Comparison of ENCODE assay signal across 16 cellular contexts in the genomic region with DNA sequence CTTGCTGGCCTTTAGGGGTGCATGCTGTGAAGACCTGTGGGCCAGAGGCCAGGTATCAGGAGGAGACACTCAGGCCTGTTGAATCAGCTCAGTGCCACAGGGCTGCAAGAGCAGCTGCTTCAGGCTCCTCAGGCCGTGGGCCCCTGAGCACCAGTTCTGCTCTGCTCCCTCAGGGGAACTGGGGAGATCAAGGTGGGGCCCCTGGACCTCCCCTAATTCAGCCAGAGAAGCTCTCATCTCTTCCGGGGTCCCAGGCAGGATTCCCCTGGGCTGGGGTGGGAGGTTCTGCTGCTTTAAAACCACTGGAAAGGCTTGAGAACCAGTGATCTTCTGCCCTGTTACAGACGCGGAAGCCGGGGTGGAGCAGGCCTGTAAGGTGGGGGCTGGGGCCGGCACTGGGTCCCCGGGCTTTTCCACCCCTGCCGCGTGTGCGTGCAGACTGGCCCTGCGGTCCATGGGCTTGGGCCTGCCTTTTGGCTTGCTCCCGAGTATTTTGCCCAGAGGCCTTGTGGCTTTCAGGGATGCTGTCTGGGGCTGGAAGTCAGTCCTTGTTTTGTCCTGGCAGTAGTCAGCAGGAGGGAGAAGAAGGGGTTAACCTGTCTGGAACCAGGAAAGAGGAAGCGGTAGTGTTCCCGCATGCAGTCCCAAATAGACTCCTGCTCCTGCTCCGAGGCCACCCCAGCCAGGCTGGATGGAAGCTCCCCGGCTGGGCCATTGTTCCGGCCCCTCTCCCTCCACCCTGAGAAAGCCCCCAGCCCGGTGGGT.
A peak's percentile ranks its signal among the peaks of the same experiment; 100 is the strongest.
DNase-seq lines count a peak whose midpoint lies in the region; ATAC-seq, FAIRE-seq and TF ChIP-seq lines count a peak whose summit lies in the region.
"Had no signal": no experiment of that assay in that cellular context is flagged by ENCODE, and none has a peak within 500 bp of the region (broad histone marks: within the 10 kb centered on the region; RNA-seq: fewer than 3 reads in every experiment).

No MANE protein-coding gene starts in this region.

- H3K36me3 ChIP-seq in endodermal cell (ENCODE audit: control insufficient read depth, insufficient read depth, low read length) (no peaks in the 10 kb centered on the region), tibial artery (no peaks in the 10 kb centered on the region)
- H3K36me3 ChIP-seq: sigmoid colon had no signal

- WGBS in endodermal cell (ENCODE audit: insufficient coverage in 1 of 2, insufficient read length in 1 of 2), 2 experiments: 76% methylated on average over 8 to 18 of the region's 18 CpGs

- TF ChIP-seq CTCF in GM20000 (IDR thresholded peaks at IDR 0.05; ENCODE audit: extremely low read depth, missing control alignments): no peak
- TF ChIP-seq CTCF in endodermal cell (conservative IDR thresholded peaks at IDR 0.05): no peak
- TF ChIP-seq CTCF in tibial artery (IDR thresholded peaks at IDR 0.05): no peak

- H3K9me3 Mint-ChIP-seq in endodermal cell: no peaks in the 10 kb centered on the region
- H3K9me3 Mint-ChIP-seq: CD4-positive, alpha-beta T cell; natural killer cell; stimulated activated naive CD8-positive, alpha-beta T cell treated with anti-CD3 and anti-CD28 coated beads, Interleukin-15, amount 100 ng/mL, for 72 hours had no signal

- intact Hi-C loops in sciatic nerve (cut with DNase I): no loop called here
- intact Hi-C loops in tibial artery (cut with DNase I; ENCODE audit: low total_unique reads): loop anchor here (10.0 kb wide), 1 partner anchor 289 kb away; no protein-coding TSS in a partner anchor

- H3K36me3 Mint-ChIP-seq in endodermal cell (ENCODE audit: low read depth): no peaks in the 10 kb centered on the region
- H3K36me3 Mint-ChIP-seq: natural killer cell had no signal

- H3K9me3 ChIP-seq in endodermal cell (ENCODE audit: control insufficient read depth, low read length) (no peaks in the 10 kb centered on the region), tibial artery (no peaks in the 10 kb centered on the region)
- H3K9me3 ChIP-seq: sigmoid colon had no signal

- H3K4me3 Mint-ChIP-seq in endodermal cell: no peak overlapping the region
- H3K4me3 Mint-ChIP-seq: CD4-positive, alpha-beta T cell; natural killer cell; stimulated activated naive CD8-positive, alpha-beta T cell treated with anti-CD3 and anti-CD28 coated beads, Interleukin-15, amount 100 ng/mL, for 72 hours had no signal

- H3K27me3 ChIP-seq in endodermal cell (ENCODE audit: control insufficient read depth, insufficient read depth, low read length, poor library complexity, severe bottlenecking) (no peaks in the 10 kb centered on the region), tibial artery (no peaks in the 10 kb centered on the region)
- H3K27me3 ChIP-seq: sigmoid colon had no signal

- no peak overlapping the region for H3K4me3 ChIP-seq in endodermal cell (ENCODE audit: low read length)
- H3K4me3 ChIP-seq in tibial artery: no peak overlapping the region
- H3K4me3 ChIP-seq: sigmoid colon had no signal

- peak overlapping the region; percentile 72 for H3K27ac Mint-ChIP-seq in endodermal cell
- H3K27ac Mint-ChIP-seq: CD4-positive, alpha-beta T cell; stimulated activated naive CD8-positive, alpha-beta T cell treated with anti-CD3 and anti-CD28 coated beads, Interleukin-15, amount 100 ng/mL, for 72 hours had no signal

- no peak for FAIRE-seq in GM12892 (lab: Jason Lieb, UNC)
- FAIRE-seq: kidney had no signal

- peak; percentile 49 for DNase-seq in GM20000 (ENCODE audit: low spot score)
- DNase-seq in NOMO-1 (lab: John Stamatoyannopoulos, UW; ENCODE audit: unreplicated experiment in 2 of 2): peak; percentile 41 to 51
- peak; percentile 67 for DNase-seq in endodermal cell
- no peak for DNase-seq in sciatic nerve (ENCODE audit: low spot score)
- DNase-seq in NCI-H187 (lab: John Stamatoyannopoulos, UW): no peak
- DNase-seq in tibial artery: no peak
- DNase-seq in GM12892 (ENCODE audit: insufficient read length): no peak
- DNase-seq in SW 1271 (lab: John Stamatoyannopoulos, UW): no peak
- DNase-seq: activated effector memory CD4-positive, alpha-beta T cell treated with Interleukin-2 at 50 U/mL for 16 hours; CD4-positive, alpha-beta T cell; kidney; natural killer cell; NCI-H2081 treated with DMSO at 0.1 percent for 48 hours; sigmoid colon; stimulated activated naive CD8-positive, alpha-beta T cell treated with anti-CD3 and anti-CD28 coated beads, Interleukin-15, amount 100 ng/mL, for 72 hours had no signal

- no peaks in the 10 kb centered on the region for H3K27me3 Mint-ChIP-seq in endodermal cell (ENCODE audit: insufficient read depth)
- H3K27me3 Mint-ChIP-seq: CD4-positive, alpha-beta T cell had no signal

- H3K4me1 ChIP-seq in endodermal cell (ENCODE audit: control insufficient read depth, insufficient read depth, low read length): no peaks in the 10 kb centered on the region
- peaks cover 0 to 4% (median 1%) of the 10 kb centered on the region in 4 donors for H3K4me1 ChIP-seq in tibial artery

- no peak overlapping the region for H3K9ac ChIP-seq in endodermal cell (ENCODE audit: extremely low read depth, low read length, poor library complexity, severe bottlenecking)
- H3K9ac ChIP-seq: KMS-11 had no signal

- H3K4me1 Mint-ChIP-seq in endodermal cell: peaks cover 8% of the 10 kb centered on the region

- no peak for TF ChIP-seq POLR2A in GM12892 (IDR thresholded peaks at IDR 0.05; ENCODE audit: low read depth, low read length)

- H3K27ac ChIP-seq in endodermal cell (ENCODE audit: low read depth, low read length): no peak overlapping the region
- H3K27ac ChIP-seq in tibial artery: no peak overlapping the region
- H3K27ac ChIP-seq: KMS-11 had no signal

- ATAC-seq in sciatic nerve: peak; percentile 38
- ATAC-seq: natural killer cell; stimulated activated naive CD8-positive, alpha-beta T cell treated with anti-CD3 and anti-CD28 coated beads, Interleukin-15, amount 100 ng/mL, for 72 hours had no signal

Comparison
In these comparisons a context has a peak if more than half of its experiments do, and no peak if none do; other contexts are left out.
1. DNase-seq: peak in GM20000 (single experiment), NOMO-1 (2 of 2) and endodermal cell (single experiment); none in sciatic nerve (single experiment), NCI-H187 (0 of 2), tibial artery (0 of 2), GM12892 (single experiment) and SW 1271 (0 of 2).